In genomic region chr15:29098652-29099051, GRCh38 we compare ENCODE assay signal across 17 cellular contexts.
DNase-seq lines count a peak whose midpoint lies in the region; ATAC-seq, FAIRE-seq and TF ChIP-seq lines count a peak whose summit lies in the region.
"Had no signal": no experiment of that assay in that cellular context is flagged by ENCODE, and none has a peak within 500 bp of the region (broad histone marks: within the 10 kb centered on the region; RNA-seq: fewer than 3 reads in every experiment).

No MANE protein-coding gene starts in this region.

- H3K36me3 Mint-ChIP-seq in MCF 10A (ENCODE audit: insufficient read depth, unreplicated experiment): no peaks in the 10 kb centered on the region
- no peaks in the 10 kb centered on the region for H3K36me3 Mint-ChIP-seq in activated CD4-positive, alpha-beta memory T cell treated with anti-CD3 and anti-CD28 coated beads for 36 hours

- H3K36me3 ChIP-seq in RWPE2 (ENCODE audit: low read depth) (peaks cover 4% of the 10 kb centered on the region; the same call in 1 of the 2 replicates), kidney (ENCODE audit: control insufficient read depth in 1 of 2, insufficient read depth in 2 of 2, low read length in 2 of 2) (no peaks in the 10 kb centered on the region)
- H3K36me3 ChIP-seq: HAP-1 had no signal

- POLR2A ChIA-PET in HEK293T (lab: Yijun Ruan, JAX) (no interaction called here), MCF 10A (lab: Yijun Ruan, JAX) (no interaction called here)
- POLR2A ChIA-PET in activated CD4-positive, alpha-beta memory T cell treated with anti-CD3 and anti-CD28 coated beads for 36 hours (lab: Charles Lee): no interaction called here

- no peaks in the 10 kb centered on the region for H3K9me3 Mint-ChIP-seq in MCF 10A (ENCODE audit: unreplicated experiment)
- no peaks in the 10 kb centered on the region for H3K9me3 Mint-ChIP-seq in activated CD4-positive, alpha-beta memory T cell treated with anti-CD3 and anti-CD28 coated beads for 36 hours
- H3K9me3 Mint-ChIP-seq: CD4-positive, CD25-positive, alpha-beta regulatory T cell; CD8-positive, alpha-beta T cell; GM23338 had no signal

- ATAC-seq in RWPE2 (ENCODE audit: low read depth) (no peak), GM21786 (IDR thresholded peaks at IDR 0.05; ENCODE audit: unreplicated experiment) (no peak)
- ATAC-seq: CD8-positive, alpha-beta T cell; GM23338 had no signal

- H3K4me3 Mint-ChIP-seq in MCF 10A (ENCODE audit: unreplicated experiment): no peak overlapping the region
- H3K4me3 Mint-ChIP-seq in activated CD4-positive, alpha-beta memory T cell treated with anti-CD3 and anti-CD28 coated beads for 36 hours: no peak overlapping the region
- H3K4me3 Mint-ChIP-seq: CD4-positive, CD25-positive, alpha-beta regulatory T cell; CD8-positive, alpha-beta T cell; GM23338 had no signal

- H3K9ac ChIP-seq in kidney (ENCODE audit: low read length in 2 of 2): no peak overlapping the region

- no peaks in the 10 kb centered on the region for H3K27me3 Mint-ChIP-seq in MCF 10A (ENCODE audit: insufficient read depth, unreplicated experiment)
- H3K27me3 Mint-ChIP-seq in activated CD4-positive, alpha-beta memory T cell treated with anti-CD3 and anti-CD28 coated beads for 36 hours: no peaks in the 10 kb centered on the region
- H3K27me3 Mint-ChIP-seq: CD4-positive, CD25-positive, alpha-beta regulatory T cell had no signal

- TF ChIP-seq CTCF in RWPE2 (IDR thresholded peaks at IDR 0.05; ENCODE audit: poor library complexity, severe bottlenecking) (no peak), kidney (IDR thresholded peaks at IDR 0.05; ENCODE audit: borderline replicate concordance, extremely low read depth, insufficient read depth) (no peak), MCF 10A (IDR thresholded peaks at IDR 0.05; ENCODE audit: unreplicated experiment) (no peak)

- H3K27ac ChIP-seq in RWPE2 (ENCODE audit: poor library complexity, severe bottlenecking) (no peak overlapping the region), kidney (ENCODE audit: low read depth in 2 of 2, low read length in 2 of 2) (no peak overlapping the region)

- intact Hi-C loops in kidney (cut with DNase I): no loop called here
- intact Hi-C loops in posterior vena cava (cut with DNase I): no loop called here
- intact Hi-C loops in MCF 10A (cut with micrococcal nuclease): no loop called here
- intact Hi-C loops in activated CD4-positive, alpha-beta memory T cell treated with anti-CD3 and anti-CD28 coated beads for 36 hours (cut with micrococcal nuclease): no loop called here

- DNase-seq in RWPE2 (ENCODE audit: low spot score) (peak; percentile 68), kidney (peak; percentile 60), posterior vena cava (ENCODE audit: low spot score) (peak; percentile 66), HEK293T (ENCODE audit: extremely low spot score) (no peak), MCF 10A (ENCODE audit: unreplicated experiment) (no peak)
- no peak for DNase-seq in activated CD4-positive, alpha-beta memory T cell treated with anti-CD3 and anti-CD28 coated beads for 36 hours
- DNase-seq: Caco-2; CD4-positive, CD25-positive, alpha-beta regulatory T cell; DMS153; DND-41 had no signal

- H3K27ac Mint-ChIP-seq in MCF 10A (ENCODE audit: low read depth, unreplicated experiment): no peak overlapping the region
- H3K27ac Mint-ChIP-seq in activated CD4-positive, alpha-beta memory T cell treated with anti-CD3 and anti-CD28 coated beads for 36 hours: no peak overlapping the region
- H3K27ac Mint-ChIP-seq: CD4-positive, CD25-positive, alpha-beta regulatory T cell; CD8-positive, alpha-beta T cell had no signal

- no peaks in the 10 kb centered on the region for H3K27me3 ChIP-seq in RWPE2 (ENCODE audit: insufficient read depth, poor library complexity, severe bottlenecking)

- CTCF ChIA-PET in HEK293T (lab: Yijun Ruan, JAX): no interaction called here
- CTCF ChIA-PET in MCF 10A (lab: Yijun Ruan, JAX): interaction anchor here (0.8 kb wide), 1 partner anchor 8 kb away, joined by 3 read pairs; no protein-coding TSS in a partner anchor
- CTCF ChIA-PET in activated CD4-positive, alpha-beta memory T cell treated with anti-CD3 and anti-CD28 coated beads for 36 hours (lab: Charles Lee): no interaction called here

- no peak for FAIRE-seq in kidney (lab: Jason Lieb, UNC)
- FAIRE-seq: G401.6, GM12892, GM19239 had no signal

- BruUV-seq in MCF 10A (replicated peaks; lab: Mats Ljungman, UMichigan): no TSS peak

- no peak overlapping the region for H3K4me3 ChIP-seq in RWPE2 (ENCODE audit: severe bottlenecking)
- H3K4me3 ChIP-seq in kidney (ENCODE audit: low read length in 2 of 2): no peak overlapping the region
- H3K4me3 ChIP-seq: GM23338, HAP-1 had no signal

- H3K4me1 ChIP-seq in RWPE2 (ENCODE audit: insufficient read depth, poor library complexity, severe bottlenecking) (no peaks in the 10 kb centered on the region), kidney (ENCODE audit: control insufficient read depth in 1 of 2, insufficient read depth in 1 of 2, low read depth in 1 of 2, low read length in 2 of 2) (no peaks in the 10 kb centered on the region)
- H3K4me1 ChIP-seq: Caco-2 had no signal

- H3K9me3 ChIP-seq in RWPE2 (ENCODE audit: severe bottlenecking) (no peaks in the 10 kb centered on the region), kidney (ENCODE audit: control insufficient read depth in 1 of 2, low read length in 2 of 2) (no peaks in the 10 kb centered on the region)
- H3K9me3 ChIP-seq: Caco-2, HAP-1 had no signal

- H3K4me1 Mint-ChIP-seq in MCF 10A (ENCODE audit: insufficient read depth, unreplicated experiment): no peaks in the 10 kb centered on the region
- no peaks in the 10 kb centered on the region for H3K4me1 Mint-ChIP-seq in activated CD4-positive, alpha-beta memory T cell treated with anti-CD3 and anti-CD28 coated beads for 36 hours (ENCODE audit: low read depth)

TF ChIP-seq in HEK293T, 16 proteins besides CTCF, POLR2A, EP300 and RAD21:
- TF ChIP-seq SUZ12 (IDR thresholded peaks at IDR 0.05) (no peak), FOXK2 (IDR thresholded peaks at IDR 0.05) (no peak), ELF4 (IDR thresholded peaks at IDR 0.05) (no peak), NFRKB (IDR thresholded peaks at IDR 0.05) (no peak), LEF1 (IDR thresholded peaks at IDR 0.05; ENCODE audit: borderline replicate concordance) (no peak), BHLHE40 (IDR thresholded peaks at IDR 0.05; ENCODE audit: borderline replicate concordance) (no peak), HDGF (IDR thresholded peaks at IDR 0.05; ENCODE audit: borderline replicate concordance) (no peak), FOXA1 (IDR thresholded peaks at IDR 0.05) (no peak), PKNOX1 (IDR thresholded peaks at IDR 0.05) (no peak), CTBP1 (IDR thresholded peaks at IDR 0.05; ENCODE audit: borderline replicate concordance) (no peak), ZNF384 (IDR thresholded peaks at IDR 0.05) (no peak), SP1 (IDR thresholded peaks at IDR 0.05) (no peak), ARNT (IDR thresholded peaks at IDR 0.05) (no peak)

Comparison
In these comparisons a context has a peak if more than half of its experiments do, and no peak if none do; other contexts are left out.
1. DNase-seq: peak in RWPE2 (single experiment), kidney (single experiment) and posterior vena cava (single experiment); none in HEK293T (single experiment), MCF 10A (single experiment) and activated CD4-positive, alpha-beta memory T cell treated with anti-CD3 and anti-CD28 coated beads for 36 hours (single experiment).